Comparison of ENCODE assay signal across 8 cellular contexts in the genomic region with DNA sequence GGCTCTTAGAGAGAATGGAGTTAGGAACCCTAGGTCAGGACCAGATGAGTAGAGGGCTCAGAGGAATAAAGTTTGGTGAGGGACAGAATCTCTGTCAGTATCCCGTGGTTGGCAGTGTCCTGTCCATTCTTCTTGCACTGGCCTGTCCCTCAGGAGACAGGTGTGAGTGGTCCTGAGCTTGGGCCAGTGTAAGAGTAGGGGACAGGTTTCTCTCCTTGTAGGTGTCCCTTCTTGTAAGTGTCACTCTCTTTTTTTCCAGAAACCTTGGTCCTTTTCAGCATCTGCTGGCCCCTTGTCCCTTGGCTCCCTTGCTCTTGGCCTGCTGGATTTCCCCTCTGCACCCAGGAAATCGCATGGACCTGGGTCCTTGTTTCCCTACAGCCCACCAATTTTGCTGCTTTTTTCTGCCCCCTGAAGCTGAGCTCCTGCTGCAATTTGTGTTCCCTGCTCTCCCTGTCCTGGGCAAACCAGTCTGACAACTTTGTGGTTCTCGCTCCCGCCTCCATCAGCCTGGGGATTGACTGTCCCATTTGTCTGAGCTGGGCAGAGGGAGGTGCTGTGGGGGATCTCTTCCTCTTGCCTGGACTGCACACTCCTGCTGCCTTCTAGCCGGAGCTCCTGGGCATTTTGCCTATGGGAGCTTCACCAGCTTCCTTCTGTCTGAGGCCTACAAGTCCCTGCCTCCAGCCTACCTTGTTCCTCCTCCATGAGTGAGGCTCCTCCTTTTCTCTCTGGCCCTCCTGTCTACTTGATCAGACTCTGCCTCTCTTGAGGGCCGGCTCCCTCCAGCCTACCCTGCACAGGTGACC. TPM values are rescaled to one million over a fixed set of nuclear protein-coding genes. Genes with fewer than 3 reads are reported as not detected.
DNase-seq lines count a peak whose midpoint lies in the region; ATAC-seq and TF ChIP-seq lines count a peak whose summit lies in the region.

No MANE protein-coding gene starts in this region.

- H3K27ac ChIP-seq in subcutaneous abdominal adipose tissue (ENCODE audit: low read depth, low read length): peak overlapping the region; percentile 98
- no peak overlapping the region for H3K27ac ChIP-seq in tibial artery

- H3K4me1 ChIP-seq in subcutaneous abdominal adipose tissue (ENCODE audit: control insufficient read depth in 5 of 5, insufficient read depth in 5 of 5, low read length in 5 of 5): peaks cover 58 to 100% (median 99%) of the 10 kb centered on the region in 5 donors
- H3K4me1 ChIP-seq in tibial artery: peaks cover 0 to 96% (median 77%) of the 10 kb centered on the region in 4 donors

- ATAC-seq in left colon (peak; percentile 81), GM18907 (IDR thresholded peaks at IDR 0.05; ENCODE audit: unreplicated experiment) (no peak), GM19463 (IDR thresholded peaks at IDR 0.05; ENCODE audit: unreplicated experiment) (no peak)

- in situ Hi-C loops in T47D (cut with HindIII; ENCODE audit: low pct_unique_long_range_greater_than_20kb, low sequenced_read_pairs): no loop called here

- H3K9ac ChIP-seq in subcutaneous abdominal adipose tissue (ENCODE audit: low read length in 5 of 5): peak overlapping the region; percentile 56 to 77 (median 69)

- intact Hi-C loops in left colon (cut with DNase I, micrococcal nuclease) (no loop called here), tibial artery (cut with DNase I; ENCODE audit: low total_unique reads) (no loop called here)

- TF ChIP-seq CTCF in tibial artery (IDR thresholded peaks at IDR 0.05): no peak

- H3K4me3 ChIP-seq in subcutaneous abdominal adipose tissue (ENCODE audit: low read depth in 1 of 5, low read length in 5 of 5) (peak overlapping the region; percentile 8 to 42 (median 35)), tibial artery (no peak overlapping the region)

- H3K9me3 ChIP-seq in subcutaneous abdominal adipose tissue (ENCODE audit: control insufficient read depth in 5 of 5, low read length in 5 of 5) (no peaks in the 10 kb centered on the region), tibial artery (no peaks in the 10 kb centered on the region)

- H3K36me3 ChIP-seq in subcutaneous abdominal adipose tissue (ENCODE audit: control insufficient read depth in 5 of 5, insufficient read depth in 5 of 5, low read length in 5 of 5) (peaks cover 0 to 6% (median 3%) of the 10 kb centered on the region in 5 donors), tibial artery (no peaks in the 10 kb centered on the region)

- H3K27me3 ChIP-seq in subcutaneous abdominal adipose tissue (ENCODE audit: control insufficient read depth in 5 of 5, insufficient read depth in 4 of 5, low read length in 5 of 5) (no peaks in the 10 kb centered on the region), tibial artery (no peaks in the 10 kb centered on the region)

- DNase-seq in EL (peak; percentile 65), NCI-H2029 (lab: John Stamatoyannopoulos, UW) (peak; percentile 65), T47D (ENCODE audit: low read depth in 1 of 2, low spot score in 1 of 2) (peak; percentile 92 to 98), left colon (peak; percentile 79 to 92), tibial artery (no peak)

RNA-seq across cellular contexts. Expression of gene TSPAN14, which starts 6.5 kb away (rescaled TPM):
- 10 to 100 TPM; 85.6 TPM for total RNA-seq in left colon

RNA-seq across cellular contexts. Expression of gene PRXL2A, which starts 52.3 kb away (rescaled TPM):
- total RNA-seq in left colon: 100 to 1,000 TPM in 1 of 2 donors, 10 to 100 TPM in 1; 97.6 to 108 TPM

Comparison
In these comparisons a context has a peak if more than half of its experiments do, and no peak if none do; other contexts are left out.
1. DNase-seq: peak in EL (single experiment), NCI-H2029 (single experiment), T47D (2 of 2) and left colon (2 of 2); none in tibial artery (0 of 2).
2. H3K4me3 ChIP-seq: peak in subcutaneous abdominal adipose tissue (5 of 5); none in tibial artery (0 of 2).